8 cellular contexts compared by ENCODE assay signal in the genomic region with DNA sequence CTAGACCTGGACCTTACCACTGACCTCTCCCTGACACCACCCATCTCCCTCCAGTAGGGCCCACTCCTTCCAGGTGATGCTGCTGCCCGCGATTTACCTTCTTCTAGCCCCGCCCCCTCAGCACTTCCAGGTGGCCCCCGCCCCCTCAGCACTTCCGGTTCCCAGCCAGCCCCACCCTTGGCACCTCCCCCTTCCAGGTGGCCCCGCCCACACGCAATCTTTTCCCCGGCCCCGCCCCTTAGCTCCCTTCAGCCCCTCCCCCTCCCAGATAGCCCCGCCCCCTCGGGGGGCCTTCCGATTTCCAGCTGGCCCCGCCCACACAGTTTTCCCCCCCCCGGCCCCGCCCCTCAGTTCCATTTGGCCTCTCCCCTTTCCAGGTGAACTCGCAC. TPM values are rescaled to one million over a fixed set of nuclear protein-coding genes. Genes with fewer than 3 reads are reported as not detected.
DNase-seq lines count a peak whose midpoint lies in the region; ATAC-seq and TF ChIP-seq lines count a peak whose summit lies in the region.

No MANE protein-coding gene starts in this region.

- peak overlapping the region; percentile 89 to 99 (median 96) for H3K4me3 Mint-ChIP-seq in CD8-positive, alpha-beta memory T cell

- no peaks in the 10 kb centered on the region for H3K9me2 ChIP-seq in HCT116 (ENCODE audit: insufficient read depth)

- H3K27ac Mint-ChIP-seq in CD8-positive, alpha-beta memory T cell, result peak overlapping the region; percentile 83 to 99 (median 97)

- intact Hi-C loops in HCT116 (cut with micrococcal nuclease) (no loop called here), ascending aorta (cut with DNase I) (no loop called here)

- POLR2A ChIA-PET in CD8-positive, alpha-beta memory T cell (lab: Charles Lee), result interaction anchor here (0.6 to 1.3 kb wide), 5 partner anchors 33 to 270 kb away, joined by 3 to 4 read pairs (median 3); partner anchors contain the start of genes SYNGR4 and TMEM143
- POLR2A ChIA-PET in HCT116 (lab: Charles Lee), result interaction anchor here (0.8 to 2.6 kb wide), 3 partner anchors 10 to 59 kb away, joined by 3 to 13 read pairs (median 6); partner anchors contain the start of gene PLA2G4C

- peaks cover 9% of the 10 kb centered on the region for H3K36me3 ChIP-seq in CD8-positive, alpha-beta memory T cell (ENCODE audit: insufficient read depth, low read length)
- H3K36me3 ChIP-seq in HCT116 (ENCODE audit: control insufficient read depth in 1 of 2, insufficient read depth in 2 of 2, low read length in 2 of 2) (peaks cover 5 to 18% of the 10 kb centered on the region in 2 experiments), ascending aorta (peaks cover 10 to 20% of the 10 kb centered on the region in 2 donors)

- TF ChIP-seq CTCF in HCT116 (IDR thresholded peaks at IDR 0.05 in 2 of 3, conservative IDR thresholded peaks at IDR 0.05 in 1 of 3; ENCODE audit: borderline replicate concordance in 1 of 3, insufficient read depth in 1 of 3, low read depth in 2 of 3, low read length in 2 of 3) (no peak), ascending aorta (IDR thresholded peaks at IDR 0.05) (no peak)

- peak; percentile 82 to 94 (median 88) for DNase-seq in CD8-positive, alpha-beta memory T cell
- peak; percentile 66 for DNase-seq in HCT116 (ENCODE audit: low read depth, low spot score)
- peak; percentile 47 for DNase-seq in NCI-H1417 treated with DMSO at 0.1 percent for 48 hours (lab: John Stamatoyannopoulos, UW)
- DNase-seq in T1000 (lab: John Stamatoyannopoulos, UW), result peak; percentile 72
- DNase-seq in ascending aorta (ENCODE audit: low spot score in 2 of 2), result peak in 1 of 2 donors; percentile 80
- peak in 29 of 51 donors; percentile 2 to 54 (median 38) for DNase-seq in hypothalamus (lab: John Stamatoyannopoulos, UW)
- DNase-seq in skeletal muscle cell (ENCODE audit: low read depth), result no peak

- H3K79me2 ChIP-seq in HCT116 (ENCODE audit: insufficient read depth, low read length), result peaks cover 59% of the 10 kb centered on the region

- no peaks in the 10 kb centered on the region; the same call in 1 of the 2 replicates for H4K20me1 ChIP-seq in HCT116 (ENCODE audit: insufficient read depth)

- no peaks in the 10 kb centered on the region for H3K9me3 ChIP-seq in CD8-positive, alpha-beta memory T cell (ENCODE audit: low read length)
- H3K9me3 ChIP-seq in HCT116 (ENCODE audit: control insufficient read depth in 1 of 2, insufficient read depth in 1 of 2, low read depth in 1 of 2, low read length in 2 of 2) (no peaks in the 10 kb centered on the region), ascending aorta (no peaks in the 10 kb centered on the region)

- H3K4me2 ChIP-seq in HCT116 (ENCODE audit: low read length), result peak overlapping the region; percentile 100

- peak overlapping the region; percentile 85 for H3K27ac ChIP-seq in CD8-positive, alpha-beta memory T cell (ENCODE audit: low read depth, low read length)
- H3K27ac ChIP-seq in HCT116 (ENCODE audit: low read depth, low read length) (peak overlapping the region; percentile 98), ascending aorta (peak overlapping the region; percentile 82 to 88)

- no peaks in the 10 kb centered on the region for H3K27me3 ChIP-seq in CD8-positive, alpha-beta memory T cell (ENCODE audit: insufficient read depth, low read length, poor library complexity, severe bottlenecking)
- H3K27me3 ChIP-seq in HCT116 (ENCODE audit: insufficient read depth, low read length), result no peaks in the 10 kb centered on the region
- H3K27me3 ChIP-seq in ascending aorta, result no peaks in the 10 kb centered on the region

- no peaks in the 10 kb centered on the region for H3K9me3 Mint-ChIP-seq in CD8-positive, alpha-beta memory T cell

- BruUV-seq in HCT116 (replicated peaks; lab: Mats Ljungman, UMichigan), result no TSS peak

- no peak for TF ChIP-seq RAD21 in HCT116 (IDR thresholded peaks at IDR 0.05; ENCODE audit: low read depth)

- peaks cover 3 to 34% (median 10%) of the 10 kb centered on the region in 3 donors for H3K36me3 Mint-ChIP-seq in CD8-positive, alpha-beta memory T cell

- no peaks in the 10 kb centered on the region for H3K27me3 Mint-ChIP-seq in CD8-positive, alpha-beta memory T cell

- H3K4me1 ChIP-seq in CD8-positive, alpha-beta memory T cell (ENCODE audit: insufficient read depth, low read length), result peaks cover 19% of the 10 kb centered on the region
- H3K4me1 ChIP-seq in HCT116 (ENCODE audit: control insufficient read depth in 1 of 2, insufficient read depth in 2 of 2, low read length in 2 of 2) (peaks cover 10 to 15% of the 10 kb centered on the region in 2 experiments; a peak in 3 of 4 replicates), ascending aorta (peaks cover 3 to 7% of the 10 kb centered on the region in 2 donors)

- peaks cover 22 to 33% (median 28%) of the 10 kb centered on the region in 3 donors for H3K4me1 Mint-ChIP-seq in CD8-positive, alpha-beta memory T cell

- CTCF ChIA-PET in CD8-positive, alpha-beta memory T cell (lab: Charles Lee), result interaction anchor here (1.8 kb wide), 1 partner anchor 15 kb away, joined by 6 read pairs; no protein-coding TSS in a partner anchor
- CTCF ChIA-PET in HCT116 (lab: Charles Lee), result interaction anchor here (1.0 to 1.3 kb wide), 2 partner anchors 17 to 206 kb away, joined by 3 to 4 read pairs; no protein-coding TSS in a partner anchor

- TF ChIP-seq POLR2A in HCT116 (IDR thresholded peaks at IDR 0.05; ENCODE audit: borderline replicate concordance, extremely low read depth, insufficient read depth, insufficient read length), result no peak

- peak overlapping the region; percentile 78 for H2AFZ ChIP-seq in HCT116 (ENCODE audit: low read depth, low read length, poor library complexity, severe bottlenecking)

- ATAC-seq in HCT116 (peak; percentile 44), GM21619 (IDR thresholded peaks at IDR 0.05; ENCODE audit: unreplicated experiment) (no peak)

- RAD21 ChIA-PET in HCT116 (lab: Charles Lee; ENCODE audit: low non-redundant PET in 1 of 2, low total read pairs in 2 of 2, uncharacterized antibody in 2 of 2, unreplicated experiment in 2 of 2), result interaction anchor here (0.6 to 0.7 kb wide), 4 partner anchors 36 to 304 kb away, joined by 3 to 6 read pairs (median 3); partner anchors contain the start of gene EMP3 (in 1 of the 2)

- H3K4me3 ChIP-seq in CD8-positive, alpha-beta memory T cell (ENCODE audit: low read length), result peak overlapping the region; percentile 98
- H3K4me3 ChIP-seq in HCT116 (replicated peaks in 1 of 2; ENCODE audit: low read depth in 1 of 2, low read length in 2 of 2) (peak overlapping the region; percentile 95 to 100), ascending aorta (peak overlapping the region; percentile 65 to 85), skeletal muscle cell (ENCODE audit: low read depth, low read length) (peak overlapping the region; percentile 94)

- H3K9ac ChIP-seq in HCT116 (ENCODE audit: low read length), result peak overlapping the region; percentile 99

TF ChIP-seq in HCT116, 20 proteins besides CTCF, POLR2A, EP300 and RAD21:
- TF ChIP-seq ELF1 (IDR thresholded peaks at IDR 0.05; ENCODE audit: borderline replicate concordance, low read depth), result peak; percentile 58; the same call in 1 of the 2 replicates
- no peak for TF ChIP-seq SP1 (IDR thresholded peaks at IDR 0.05; ENCODE audit: low read depth)
TF ChIP-seq in HCT116: peak in this region for 1.

RNA-seq across cellular contexts. Expression of gene LIG1, which starts 0.6 kb away (rescaled TPM):
- 100 to 1,000 TPM; 129 to 135 TPM for total RNA-seq in CD8-positive, alpha-beta memory T cell
- 24.1 TPM for polyA plus RNA-seq in CD8-positive, alpha-beta memory T cell
- 122 TPM for total RNA-seq in HCT116 (2021; ENCODE audit: unreplicated experiment)
- polyA plus RNA-seq in HCT116 (2012), result 95.7 and 113 TPM in 2 replicates
- 0.64 TPM for total RNA-seq in ascending aorta

RNA-seq across cellular contexts. Expression of gene ZSWIM9, which starts 0.9 kb away (rescaled TPM):
- total RNA-seq in CD8-positive, alpha-beta memory T cell, result 1 to 10 TPM; 6.4 to 7.4 TPM
- polyA plus RNA-seq in CD8-positive, alpha-beta memory T cell, result 1.9 TPM
- total RNA-seq in HCT116 (2021; ENCODE audit: unreplicated experiment) (10.2 TPM), ascending aorta (16.0 TPM)
- polyA plus RNA-seq in HCT116 (2012), result 7.3 and 8.6 TPM in 2 replicates

RNA-seq across cellular contexts. Expression of gene PLA2G4C, which starts 59.0 kb away (rescaled TPM):
- 1 to 10 TPM; 1.7 to 2.6 TPM for total RNA-seq in CD8-positive, alpha-beta memory T cell
- polyA plus RNA-seq in CD8-positive, alpha-beta memory T cell, result not detected
- total RNA-seq in HCT116 (2021; ENCODE audit: unreplicated experiment) (1.7 TPM), ascending aorta (110 TPM)
- 1.2 and 2.5 TPM in 2 replicates for polyA plus RNA-seq in HCT116 (2012)

Comparison
In these comparisons a context has a peak if more than half of its experiments do, and no peak if none do; other contexts are left out.
1. RNA of gene LIG1, which starts 0.6 kb away (total RNA-seq): 129 to 135 TPM in CD8-positive, alpha-beta memory T cell and 122 TPM in HCT116 (single experiment); 0.64 TPM in ascending aorta (single experiment); every median in the first group is over 10 times any median in the second.
2. RNA of gene PLA2G4C, which starts 59.0 kb away (total RNA-seq): 110 TPM in ascending aorta (single experiment); 1.7 to 2.6 TPM in CD8-positive, alpha-beta memory T cell and 1.7 TPM in HCT116 (single experiment); every median in the first group is over 10 times any median in the second.
3. Peak in every context shown above with its lines, with median percentiles within 50 percentile points of each other: H3K27ac ChIP-seq and H3K4me3 ChIP-seq.